Comparison of ENCODE assay signal across 8 cellular contexts in the genomic region with DNA sequence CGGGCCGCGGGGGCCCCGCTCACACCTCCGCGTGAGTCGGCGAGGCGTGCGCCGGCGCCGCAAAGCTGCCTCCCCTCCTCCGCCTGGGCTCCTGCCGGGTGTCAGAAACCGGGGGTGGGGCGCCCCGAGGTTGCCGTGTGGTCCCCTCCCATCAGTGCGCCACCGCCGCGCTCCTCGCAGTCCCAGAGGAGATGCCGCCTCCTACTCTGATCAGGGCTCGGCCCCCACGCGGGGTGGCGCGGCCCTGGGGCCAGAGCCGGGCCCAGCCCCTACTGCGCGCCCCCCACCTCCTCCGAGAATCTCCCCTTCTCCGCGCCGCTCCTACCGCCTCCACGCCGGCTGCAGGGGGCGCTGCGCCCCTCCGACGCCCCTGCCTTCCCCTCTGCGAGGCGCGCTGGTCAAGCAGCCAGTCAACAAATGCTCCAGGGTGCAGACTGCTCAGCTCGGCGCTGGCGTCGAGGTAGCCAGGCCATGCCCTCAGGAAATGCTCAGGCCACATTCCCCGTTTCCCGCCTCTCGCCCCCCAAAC. TPM values are rescaled to one million over a fixed set of nuclear protein-coding genes. Genes with fewer than 3 reads are reported as not detected.
DNase-seq lines count a peak whose midpoint lies in the region; ATAC-seq and TF ChIP-seq lines count a peak whose summit lies in the region.

No MANE protein-coding gene starts in this region.

- H3K9ac ChIP-seq in colonic mucosa (ENCODE audit: low read depth in 2 of 2, low read length in 2 of 2): no peak overlapping the region

- intact Hi-C loops in Right ventricle myocardium inferior (cut with DNase I) (loop anchor here (2.0 to 5.0 kb wide), 2 partner anchors 28 to 77 kb away; no protein-coding TSS in a partner anchor), cardiac septum (cut with DNase I) (loop anchor here (5.0 kb wide), 1 partner anchor 77 kb away; no protein-coding TSS in a partner anchor), colonic mucosa (cut with DNase I) (no loop called here), natural killer cell (cut with micrococcal nuclease) (loop anchor here (5.0 kb wide), 1 partner anchor 77 kb away; no protein-coding TSS in a partner anchor)

- H3K27ac Mint-ChIP-seq in T-helper 17 cell: no peak overlapping the region
- H3K27ac Mint-ChIP-seq in natural killer cell: peak overlapping the region in 1 of 2 donors; percentile 29

- TF ChIP-seq CTCF in colonic mucosa (IDR thresholded peaks at IDR 0.05): peak; percentile 29
- TF ChIP-seq CTCF in natural killer cell (IDR thresholded peaks at IDR 0.05): peak; percentile 58

- no peak overlapping the region for H3K27ac ChIP-seq in colonic mucosa

- no peaks in the 10 kb centered on the region for H3K9me3 ChIP-seq in T-helper 17 cell (ENCODE audit: control insufficient read depth, low read length, poor library complexity, severe bottlenecking)
- H3K9me3 ChIP-seq in colonic mucosa: no peaks in the 10 kb centered on the region

- H3K4me3 ChIP-seq in colonic mucosa: peak overlapping the region; percentile 22

- no peak for DNase-seq in Right ventricle myocardium inferior (ENCODE audit: missing footprints)
- no peak for DNase-seq in cardiac septum (ENCODE audit: low spot score)
- peak in 1 of 3 donors; percentile 26 for DNase-seq in T-helper 17 cell
- DNase-seq in colonic mucosa: no peak
- DNase-seq in natural killer cell: peak; percentile 40
- DNase-seq in germinal center (ENCODE audit: low spot score): no peak

- H3K36me3 Mint-ChIP-seq in T-helper 17 cell (ENCODE audit: low read depth): no peaks in the 10 kb centered on the region
- H3K36me3 Mint-ChIP-seq in natural killer cell: no peaks in the 10 kb centered on the region

- H3K4me3 Mint-ChIP-seq in T-helper 17 cell (peak overlapping the region; percentile 88), natural killer cell (peak overlapping the region; percentile 70)

- H3K36me3 ChIP-seq in colonic mucosa: no peaks in the 10 kb centered on the region

- H3K9me3 Mint-ChIP-seq in natural killer cell: no peaks in the 10 kb centered on the region

- ATAC-seq in Right ventricle myocardium inferior (peak; percentile 3), T-helper 17 cell (peak; percentile 54), natural killer cell (peak; percentile 56 to 73 (median 70)), GM18858 (IDR thresholded peaks at IDR 0.05; ENCODE audit: unreplicated experiment) (no peak), HG03432 (IDR thresholded peaks at IDR 0.05; ENCODE audit: unreplicated experiment) (no peak)

- H3K27me3 ChIP-seq in colonic mucosa: peaks cover 12% of the 10 kb centered on the region

- H3K4me1 ChIP-seq in colonic mucosa: peaks cover 8% of the 10 kb centered on the region

- H3K4me1 Mint-ChIP-seq in T-helper 17 cell (peaks cover 3% of the 10 kb centered on the region), natural killer cell (peaks cover 4 to 21% of the 10 kb centered on the region in 2 donors)

- H3K27me3 Mint-ChIP-seq in T-helper 17 cell (peaks cover 18% of the 10 kb centered on the region), natural killer cell (ENCODE audit: low read depth in 2 of 2) (peaks cover 0 to 19% of the 10 kb centered on the region in 2 donors)

RNA-seq across cellular contexts. Expression of a gene that starts 0.5 kb away (rescaled TPM):
- total RNA-seq in Right ventricle myocardium inferior: 34.6 TPM
- total RNA-seq in cardiac septum: 36.7 TPM
- total RNA-seq in T-helper 17 cell: 1 to 10 TPM in 1 of 2 donors, under 1 TPM in 1; 0.55 to 1.2 TPM
- 10 to 100 TPM in 1 of 2 donors, 1 to 10 TPM in 1; 8.2 to 11.0 TPM for total RNA-seq in colonic mucosa
- 1 to 10 TPM; 3.5 to 6.6 (median 6.1) TPM for total RNA-seq in natural killer cell

RNA-seq across cellular contexts. Expression of a gene that starts 12.1 kb away (rescaled TPM):
- total RNA-seq in Right ventricle myocardium inferior: 33.9 TPM
- total RNA-seq in cardiac septum: 27.1 TPM
- total RNA-seq in T-helper 17 cell: 10 to 100 TPM; 10.8 to 15.4 TPM
- total RNA-seq in colonic mucosa: 10 to 100 TPM; 40.8 to 46.0 TPM
- 10 to 100 TPM; 16.0 to 32.9 (median 22.8) TPM for total RNA-seq in natural killer cell

Comparison
In these comparisons a context has a peak if more than half of its experiments do, and no peak if none do; other contexts are left out.
1. ATAC-seq: peak in Right ventricle myocardium inferior (single experiment), T-helper 17 cell (single experiment) and natural killer cell (3 of 3); none in GM18858 (single experiment) and HG03432 (single experiment).